ENCODE assay signal across 11 cellular contexts in genomic region chr19:13014101-13014920, GRCh38. TPM values are rescaled to one million over a fixed set of nuclear protein-coding genes. Genes with fewer than 3 reads are reported as not detected.
DNase-seq lines count a peak whose midpoint lies in the region; ATAC-seq and TF ChIP-seq lines count a peak whose summit lies in the region.
"Had no signal": no experiment of that assay in that cellular context is flagged by ENCODE, and none has a peak within 500 bp of the region (broad histone marks: within the 10 kb centered on the region; RNA-seq: fewer than 3 reads in every experiment).

No MANE protein-coding gene starts in this region.

- TF ChIP-seq CTCF in GM10266 (IDR thresholded peaks at IDR 0.05; ENCODE audit: control insufficient read depth, insufficient read depth, low read depth, missing control alignments) = no peak
- TF ChIP-seq CTCF in glutamatergic neuron (IDR thresholded peaks at IDR 0.05; ENCODE audit: partially characterized antibody, unreplicated experiment) = no peak
- no peak for TF ChIP-seq CTCF in MM.1S (IDR thresholded peaks at IDR 0.05; ENCODE audit: low read length)

- H3K36me3 ChIP-seq in skeletal muscle tissue (ENCODE audit: control insufficient read depth in 3 of 3, insufficient read depth in 3 of 3, low read length in 3 of 3) (no peaks in the 10 kb centered on the region), MM.1S (replicated peaks; ENCODE audit: insufficient read depth, low read length) (no peaks in the 10 kb centered on the region)

- peaks cover 19% of the 10 kb centered on the region for H3K4me1 Mint-ChIP-seq in activated CD4-positive, alpha-beta memory T cell treated with anti-CD3 and anti-CD28 coated beads, Interleukin-2, amount 10 ng/mL, durations not matched to agents 7 days and 5 days
- H3K4me1 Mint-ChIP-seq in glutamatergic neuron (ENCODE audit: low read depth, unreplicated experiment) = peaks cover 11% of the 10 kb centered on the region

- peak overlapping the region; percentile 87 to 96 (median 95) for H3K9ac ChIP-seq in skeletal muscle tissue (ENCODE audit: low read depth in 1 of 3, low read length in 3 of 3)
- H3K9ac ChIP-seq in MM.1S (ENCODE audit: low read length) = no peak overlapping the region

- no peak for ATAC-seq in HG02610 (IDR thresholded peaks at IDR 0.05; ENCODE audit: unreplicated experiment)
- ATAC-seq in GM21786 (IDR thresholded peaks at IDR 0.05; ENCODE audit: unreplicated experiment) = no peak

- no peak overlapping the region for H2AFZ ChIP-seq in MM.1S (ENCODE audit: low read length)

- peak; percentile 24 for DNase-seq in GM10266 (ENCODE audit: extremely low spot score)
- DNase-seq in activated CD4-positive, alpha-beta memory T cell treated with anti-CD3 and anti-CD28 coated beads, Interleukin-2, amount 10 ng/mL, durations not matched to agents 7 days and 5 days = no peak
- DNase-seq in glutamatergic neuron = no peak
- DNase-seq in activated gamma-delta T cell (lab: John Stamatoyannopoulos, UW) = no peak
- no peak for DNase-seq in MM.1S
- DNase-seq: activated CD8-positive, alpha-beta memory T cell treated with anti-CD3 and anti-CD28 coated beads, Interleukin-2, amount 50 U/mL, for 4 hours; NCI-H1436 had no signal

- no peak overlapping the region for H3K4me2 ChIP-seq in MM.1S (ENCODE audit: low read depth, low read length)

- H3K27ac ChIP-seq in skeletal muscle tissue (ENCODE audit: low read depth, low read length) (peak overlapping the region; percentile 100), MM.1S (ENCODE audit: low read length) (no peak overlapping the region)

- no peaks in the 10 kb centered on the region for H3K9me3 Mint-ChIP-seq in activated CD4-positive, alpha-beta memory T cell treated with anti-CD3 and anti-CD28 coated beads, Interleukin-2, amount 10 ng/mL, durations not matched to agents 7 days and 5 days
- peaks cover 5% of the 10 kb centered on the region for H3K9me3 Mint-ChIP-seq in glutamatergic neuron (ENCODE audit: unreplicated experiment)
- H3K9me3 Mint-ChIP-seq: neural crest cell had no signal

- H3K4me3 Mint-ChIP-seq in activated CD4-positive, alpha-beta memory T cell treated with anti-CD3 and anti-CD28 coated beads, Interleukin-2, amount 10 ng/mL, durations not matched to agents 7 days and 5 days = peak overlapping the region; percentile 10
- H3K4me3 Mint-ChIP-seq in glutamatergic neuron (ENCODE audit: unreplicated experiment) = peak overlapping the region; percentile 30
- H3K4me3 Mint-ChIP-seq: neural crest cell had no signal

- no peaks in the 10 kb centered on the region for H3K79me2 ChIP-seq in MM.1S (ENCODE audit: low read length)

- H3K4me1 ChIP-seq in skeletal muscle tissue (ENCODE audit: control insufficient read depth in 3 of 3, insufficient read depth in 3 of 3, low read length in 3 of 3) (peaks cover 72 to 81% (median 74%) of the 10 kb centered on the region in 3 donors), MM.1S (ENCODE audit: low read length) (no peaks in the 10 kb centered on the region)

- no peak overlapping the region for H3K27ac Mint-ChIP-seq in activated CD4-positive, alpha-beta memory T cell treated with anti-CD3 and anti-CD28 coated beads, Interleukin-2, amount 10 ng/mL, durations not matched to agents 7 days and 5 days
- H3K27ac Mint-ChIP-seq in glutamatergic neuron (ENCODE audit: unreplicated experiment) = no peak overlapping the region

- POLR2A ChIA-PET in activated CD4-positive, alpha-beta memory T cell treated with anti-CD3 and anti-CD28 coated beads, Interleukin-2, amount 10 ng/mL, durations not matched to agents 7 days and 5 days (lab: Charles Lee) = interaction anchor here (0.7 kb wide), 1 partner anchor 85 kb away, joined by 3 read pairs; no protein-coding TSS in a partner anchor

- H3K27me3 ChIP-seq in skeletal muscle tissue (ENCODE audit: control insufficient read depth in 3 of 3, insufficient read depth in 3 of 3, low read length in 3 of 3) (no peaks in the 10 kb centered on the region), MM.1S (replicated peaks; ENCODE audit: insufficient read depth, low read length) (peaks cover 87% of the 10 kb centered on the region)

- no peaks in the 10 kb centered on the region for H3K9me2 ChIP-seq in MM.1S (replicated peaks; ENCODE audit: insufficient read depth, low read length)

- H3K4me3 ChIP-seq in skeletal muscle tissue (ENCODE audit: low read length in 3 of 3) (peak overlapping the region; percentile 73 to 76 (median 73)), MM.1S (ENCODE audit: low read length) (no peak overlapping the region)

- CTCF ChIA-PET in activated CD4-positive, alpha-beta memory T cell treated with anti-CD3 and anti-CD28 coated beads, Interleukin-2, amount 10 ng/mL, durations not matched to agents 7 days and 5 days (lab: Charles Lee) = interaction anchor here (1.0 to 1.7 kb wide), 7 partner anchors 15 to 90 kb away, joined by 3 to 9 read pairs (median 4); no protein-coding TSS in a partner anchor

- H3K27me3 Mint-ChIP-seq in activated CD4-positive, alpha-beta memory T cell treated with anti-CD3 and anti-CD28 coated beads, Interleukin-2, amount 10 ng/mL, durations not matched to agents 7 days and 5 days = peaks cover 70% of the 10 kb centered on the region
- peaks cover 42% of the 10 kb centered on the region for H3K27me3 Mint-ChIP-seq in glutamatergic neuron (ENCODE audit: unreplicated experiment)

- H4K20me1 ChIP-seq in MM.1S (ENCODE audit: insufficient read depth, low read length) = no peaks in the 10 kb centered on the region

- no peaks in the 10 kb centered on the region for H3F3A ChIP-seq in MM.1S (ENCODE audit: insufficient read depth, low read length)

- peaks cover 2% of the 10 kb centered on the region for H3K36me3 Mint-ChIP-seq in activated CD4-positive, alpha-beta memory T cell treated with anti-CD3 and anti-CD28 coated beads, Interleukin-2, amount 10 ng/mL, durations not matched to agents 7 days and 5 days (ENCODE audit: low read depth)
- H3K36me3 Mint-ChIP-seq in glutamatergic neuron (ENCODE audit: unreplicated experiment) = no peaks in the 10 kb centered on the region

- H3K9me3 ChIP-seq in skeletal muscle tissue (ENCODE audit: control insufficient read depth in 3 of 3, low read length in 3 of 3) (no peaks in the 10 kb centered on the region), MM.1S (replicated peaks; ENCODE audit: insufficient read depth, low read length) (no peaks in the 10 kb centered on the region)

RNA-seq across cellular contexts. Expression of gene NFIX, which starts 19.0 kb away (rescaled TPM):
- under 1 TPM in 1 of 2 experiments, not detected in 1; 0.05 TPM for total RNA-seq in activated CD4-positive, alpha-beta memory T cell treated with anti-CD3 and anti-CD28 coated beads, Interleukin-2, amount 10 ng/mL, durations not matched to agents 7 days and 5 days
- total RNA-seq in glutamatergic neuron (ENCODE audit: unreplicated experiment) (2.4 TPM), skeletal muscle tissue (49.1 TPM)

RNA-seq across cellular contexts. Expression of gene DAND5, which starts 44.9 kb away (rescaled TPM):
- total RNA-seq in activated CD4-positive, alpha-beta memory T cell treated with anti-CD3 and anti-CD28 coated beads, Interleukin-2, amount 10 ng/mL, durations not matched to agents 7 days and 5 days = under 1 TPM; 0.13 to 0.15 TPM
- total RNA-seq in glutamatergic neuron (ENCODE audit: unreplicated experiment) (0.44 TPM), skeletal muscle tissue (not detected)
- total RNA-seq: neural crest cell had no signal

RNA-seq across cellular contexts. Expression of gene GADD45GIP1, which starts 57.3 kb away (rescaled TPM):
- 10 to 100 TPM; 17.5 to 18.4 TPM for total RNA-seq in activated CD4-positive, alpha-beta memory T cell treated with anti-CD3 and anti-CD28 coated beads, Interleukin-2, amount 10 ng/mL, durations not matched to agents 7 days and 5 days
- 28.8 TPM for total RNA-seq in glutamatergic neuron (ENCODE audit: unreplicated experiment)
- 21.4 TPM for total RNA-seq in skeletal muscle tissue

Comparison
In these comparisons a context has a peak if more than half of its experiments do, and no peak if none do; other contexts are left out.
1. RNA of gene NFIX, which starts 19.0 kb away (total RNA-seq): 49.1 TPM in skeletal muscle tissue (single experiment); 2.4 TPM in glutamatergic neuron (single experiment) and 0.05 TPM in activated CD4-positive, alpha-beta memory T cell treated with anti-CD3 and anti-CD28 coated beads, Interleukin-2, amount 10 ng/mL, durations not matched to agents 7 days and 5 days; every median in the first group is over 10 times any median in the second.